In the genomic region with DNA sequence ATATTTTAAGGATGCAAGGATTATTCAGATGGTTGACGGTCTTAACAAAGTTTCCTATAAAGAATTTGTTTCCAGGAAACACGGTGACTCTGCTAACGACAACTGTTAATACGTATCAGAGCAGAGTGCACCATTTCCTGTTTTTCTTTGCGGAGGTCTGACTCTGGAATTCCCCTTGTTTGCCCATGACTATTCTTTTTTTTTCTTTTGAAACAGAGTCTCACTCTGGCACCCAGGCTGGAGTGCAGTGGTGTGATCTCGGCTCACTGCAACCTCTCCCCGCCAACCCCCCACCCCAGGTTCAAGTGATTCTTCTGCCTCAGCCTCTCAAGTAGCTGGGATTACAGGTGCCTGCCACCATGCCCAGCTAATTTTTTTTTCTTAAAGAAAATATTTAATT, we compare ENCODE assay signal across 8 cellular contexts.
DNase-seq lines count a peak whose midpoint lies in the region; ATAC-seq, FAIRE-seq and TF ChIP-seq lines count a peak whose summit lies in the region.

No MANE protein-coding gene starts in this region.

- CTCF ChIA-PET in PC-9 (lab: Charles Lee) = no interaction called here

- H3K27me3 ChIP-seq in thyroid gland (no peaks in the 10 kb centered on the region), PC-9 (ENCODE audit: insufficient read depth, low read depth) (no peaks in the 10 kb centered on the region)

- peak overlapping the region; percentile 54 to 90 (median 82) for H3K4me3 Mint-ChIP-seq in naive B cell

- no peaks in the 10 kb centered on the region; the same call in 1 of the 2 replicates for H4K20me1 ChIP-seq in PC-9 (ENCODE audit: insufficient read depth)

- TF ChIP-seq CTCF in thyroid gland (IDR thresholded peaks at IDR 0.05) (no peak), PC-9 (conservative IDR thresholded peaks at IDR 0.05) (no peak)

- DNase-seq in GM12891 (ENCODE audit: insufficient read length, low spot score) (no peak), SW 1271 (lab: John Stamatoyannopoulos, UW) (peak; percentile 11 to 83), astrocyte of the hippocampus (ENCODE audit: low read depth, low spot score) (peak; percentile 68), naive B cell (peak; percentile 84), thyroid gland (peak in 1 of 2 donors; percentile 22), PC-9 (no peak), NCI-H2171 (lab: John Stamatoyannopoulos, UW) (no peak)

- H3K36me3 Mint-ChIP-seq in naive B cell = peaks cover 10 to 16% of the 10 kb centered on the region in 2 donors

- intact Hi-C loops in thyroid gland (cut with DNase I) = no loop called here
- intact Hi-C loops in PC-9 (cut with micrococcal nuclease; ENCODE audit: unreplicated experiment) = loop anchor here (2.0 kb wide), 1 partner anchor 215 kb away; the partner anchor contains the start of gene HINT1

- no peaks in the 10 kb centered on the region for H3K9me3 ChIP-seq in thyroid gland
- H3K9me3 ChIP-seq in PC-9 (ENCODE audit: insufficient read depth, low read depth) = no peaks in the 10 kb centered on the region

- TF ChIP-seq POLR2A in GM12891 (IDR thresholded peaks at IDR 0.05; ENCODE audit: low read depth, low read length) (0 out of 2 replicates have a peak, but pooled peaks have one; percentile 33), thyroid gland (IDR thresholded peaks at IDR 0.05) (no peak)

- FAIRE-seq in GM12891 (lab: Jason Lieb, UNC) = no peak

- H3K36me3 ChIP-seq in thyroid gland = no peaks in the 10 kb centered on the region
- H3K36me3 ChIP-seq in PC-9 (ENCODE audit: low read depth) = no peaks in the 10 kb centered on the region

- H3K27ac ChIP-seq in thyroid gland (peak overlapping the region; percentile 63 to 74 (median 73)), PC-9 (no peak overlapping the region)

- peak overlapping the region; percentile 97 to 100 (median 99) for H3K27ac Mint-ChIP-seq in naive B cell

- H3K4me1 Mint-ChIP-seq in naive B cell = peaks cover 44 to 86% (median 59%) of the 10 kb centered on the region in 3 donors

- BruUV-seq in PC-9 (replicated peaks; lab: Mats Ljungman, UMichigan) = no TSS peak

- 63 to 66% methylated on average over 7 of the region's 7 CpGs for whole genome bisulfite sequencing in thyroid gland, 2 donors

- no peaks in the 10 kb centered on the region for H3K9me2 ChIP-seq in PC-9 (ENCODE audit: insufficient read depth)

- H3K9me3 Mint-ChIP-seq in naive B cell = peaks cover 0 to 5% (median 0%) of the 10 kb centered on the region in 7 donors

- peaks cover 7% of the 10 kb centered on the region; the same call in 1 of the 2 replicates for H3F3A ChIP-seq in PC-9 (ENCODE audit: insufficient read depth, low read depth)

- POLR2A ChIA-PET in PC-9 (lab: Charles Lee; ENCODE audit: unreplicated experiment) = no interaction called here

- no peak overlapping the region for H2AFZ ChIP-seq in PC-9

- no peaks in the 10 kb centered on the region for H3K27me3 Mint-ChIP-seq in naive B cell

- H3K4me2 ChIP-seq in PC-9 = no peak overlapping the region

- H3K4me1 ChIP-seq in thyroid gland (peaks cover 52 to 65% of the 10 kb centered on the region in 2 donors), PC-9 (replicated peaks; ENCODE audit: insufficient read depth) (no peaks in the 10 kb centered on the region)

- H3K79me2 ChIP-seq in PC-9 (ENCODE audit: low read depth) = 0 out of 2 replicates have a peak, but pooled peaks cover 2% of the 10 kb centered on the region

- peak; percentile 35 for ATAC-seq in HG02885 (IDR thresholded peaks at IDR 0.05; ENCODE audit: poor library complexity, unreplicated experiment)
- ATAC-seq in naive B cell (ENCODE audit: low read depth in 2 of 2) = peak; percentile 68 to 71

- H3K4me3 ChIP-seq in thyroid gland (replicated peaks in 1 of 3) (no peak overlapping the region), PC-9 (no peak overlapping the region)

TF ChIP-seq in GM12891, 5 proteins besides CTCF, POLR2A, EP300 and RAD21:
- peak; percentile 90 for TF ChIP-seq SPI1 (IDR thresholded peaks at IDR 0.05; ENCODE audit: low read depth, low read length)
- TF ChIP-seq TAF1 (IDR thresholded peaks at IDR 0.05; ENCODE audit: low read depth, low read length) = 0 out of 2 replicates have a peak, but pooled peaks have one; percentile 36
- no peak for TF ChIP-seq POLR2AphosphoS5 (IDR thresholded peaks at IDR 0.05; ENCODE audit: low read depth, low read length)
- no peak for TF ChIP-seq POU2F2 (IDR thresholded peaks at IDR 0.05; ENCODE audit: low read depth, low read length)

Comparison
In these comparisons a context has a peak if more than half of its experiments do, and no peak if none do; other contexts are left out.
1. DNase-seq: peak in SW 1271 (2 of 2), astrocyte of the hippocampus (single experiment) and naive B cell (single experiment); none in GM12891 (single experiment), PC-9 (0 of 2) and NCI-H2171 (single experiment).